Comparison of ENCODE assay signal across 9 cellular contexts in genomic region chr1:32181065-32181464, GRCh38. TPM values are rescaled to one million over a fixed set of nuclear protein-coding genes. Genes with fewer than 3 reads are reported as not detected.
A peak's percentile ranks its signal among the peaks of the same experiment; 100 is the strongest.
DNase-seq lines count a peak whose midpoint lies in the region; ATAC-seq and TF ChIP-seq lines count a peak whose summit lies in the region.
"Had no signal": no experiment of that assay in that cellular context is flagged by ENCODE, and none has a peak within 500 bp of the region (broad histone marks: within the 10 kb centered on the region; RNA-seq: fewer than 3 reads in every experiment).

No MANE protein-coding gene starts in this region.

- intact Hi-C loops in activated CD4-positive, alpha-beta memory T cell treated with anti-CD3 and anti-CD28 coated beads for 36 hours (cut with micrococcal nuclease): loop anchor here (2.0 kb wide), 2 partner anchors 20 to 42 kb away; partner anchors contain the start of genes CCDC28B, EIF3I and TMEM234

- peak overlapping the region; percentile 96 for H3K27ac Mint-ChIP-seq in activated CD4-positive, alpha-beta memory T cell treated with anti-CD3 and anti-CD28 coated beads for 36 hours
- peak overlapping the region; percentile 77 for H3K27ac Mint-ChIP-seq in stimulated activated naive B cell treated with anti-CD40 and anti-IgM and Interleukin-4, amounts not matched to agents 10 μg/mL and 1 μg/mL and 100 μg/mL, for 72 hours

- H3K9me3 ChIP-seq in hepatocyte (ENCODE audit: low read depth): no peaks in the 10 kb centered on the region

- peaks cover 46% of the 10 kb centered on the region for H3K36me3 Mint-ChIP-seq in activated CD4-positive, alpha-beta memory T cell treated with anti-CD3 and anti-CD28 coated beads for 36 hours
- peaks cover 36 to 46% of the 10 kb centered on the region in 2 donors for H3K36me3 Mint-ChIP-seq in stimulated activated naive B cell treated with anti-CD40 and anti-IgM and Interleukin-4, amounts not matched to agents 10 μg/mL and 1 μg/mL and 100 μg/mL, for 72 hours

- H3K4me1 ChIP-seq in hepatocyte (ENCODE audit: insufficient read depth): peaks cover 32% of the 10 kb centered on the region
- H3K4me1 ChIP-seq in foreskin keratinocyte: peaks cover 12% of the 10 kb centered on the region

- peak overlapping the region; percentile 98 for H3K4me2 ChIP-seq in hepatocyte

- WGBS in hepatocyte (ENCODE audit: low lambda C conversion rate, missing lambda C conversion rate): 90% methylated on average over 9 of the region's 9 CpGs

- H3K79me2 ChIP-seq in hepatocyte: peaks cover 58% of the 10 kb centered on the region

- CTCF ChIA-PET in activated CD4-positive, alpha-beta memory T cell treated with anti-CD3 and anti-CD28 coated beads for 36 hours (lab: Charles Lee): interaction anchor here (1.2 to 1.6 kb wide), 3 partner anchors 34 to 199 kb away, joined by 3 to 4 read pairs (median 3); no protein-coding TSS in a partner anchor

- peak overlapping the region; percentile 100 for H3K27ac ChIP-seq in hepatocyte
- no peak overlapping the region for H3K27ac ChIP-seq in foreskin keratinocyte

- peaks cover 8% of the 10 kb centered on the region for H3K36me3 ChIP-seq in hepatocyte (replicated peaks; ENCODE audit: insufficient read depth, low read depth)

- peaks cover 31% of the 10 kb centered on the region for H4K20me1 ChIP-seq in hepatocyte (ENCODE audit: insufficient read depth, poor library complexity, severe bottlenecking)

- no peak for DNase-seq in HFF-Myc (ENCODE audit: extremely low read depth, low read depth)
- DNase-seq in activated CD4-positive, alpha-beta memory T cell treated with anti-CD3 and anti-CD28 coated beads for 36 hours: no peak
- no peak for DNase-seq in hepatocyte (ENCODE audit: low spot score)
- DNase-seq in stimulated activated naive B cell treated with anti-CD40 and anti-IgM and Interleukin-4, amounts not matched to agents 10 μg/mL and 1 μg/mL and 100 μg/mL, for 72 hours: no peak
- no peak for DNase-seq in NCI-H1694 (lab: John Stamatoyannopoulos, UW)
- no peak for DNase-seq in NOMO-1 treated with dmso at 0.1 percent for 144 hours (lab: John Stamatoyannopoulos, UW; ENCODE audit: unreplicated experiment)
- DNase-seq in foreskin keratinocyte: no peak
- DNase-seq: GOT3; stimulated activated CD4-positive, alpha-beta T cell treated with anti-CD3 and anti-CD28 coated beads, Interleukin-2, amount 100 ng/mL, for 48 hours had no signal

- POLR2A ChIA-PET in activated CD4-positive, alpha-beta memory T cell treated with anti-CD3 and anti-CD28 coated beads for 36 hours (lab: Charles Lee): interaction anchor here (0.6 to 3.6 kb wide), 9 partner anchors 10 to 167 kb away, joined by 3 to 20 read pairs (median 6); partner anchors contain the start of genes CCDC28B, KPNA6 and TMEM39B

- H3K4me3 ChIP-seq in HFF-Myc (replicated peaks; ENCODE audit: low read depth, low read length) (peak overlapping the region; percentile 86), hepatocyte (peak overlapping the region; percentile 91)

- H3K27me3 ChIP-seq in hepatocyte (no peaks in the 10 kb centered on the region), foreskin keratinocyte (no peaks in the 10 kb centered on the region)

- ATAC-seq in stimulated activated naive B cell treated with anti-CD40 and anti-IgM and Interleukin-4, amounts not matched to agents 10 μg/mL and 1 μg/mL and 100 μg/mL, for 72 hours (replicated peaks): no peak
- ATAC-seq in foreskin keratinocyte: no peak

- TF ChIP-seq CTCF in HFF-Myc (IDR thresholded peaks at IDR 0.05; ENCODE audit: low read depth, low read length, missing control alignments): no peak
- TF ChIP-seq CTCF in hepatocyte (IDR thresholded peaks at IDR 0.05; ENCODE audit: poor library complexity): no peak
- no peak for TF ChIP-seq CTCF in foreskin keratinocyte (conservative IDR thresholded peaks at IDR 0.05)

- H2AFZ ChIP-seq in hepatocyte: no peak overlapping the region

- peak overlapping the region; percentile 91 for H3K4me3 Mint-ChIP-seq in activated CD4-positive, alpha-beta memory T cell treated with anti-CD3 and anti-CD28 coated beads for 36 hours
- H3K4me3 Mint-ChIP-seq in stimulated activated naive B cell treated with anti-CD40 and anti-IgM and Interleukin-4, amounts not matched to agents 10 μg/mL and 1 μg/mL and 100 μg/mL, for 72 hours: peak overlapping the region; percentile 89 to 98

- no peaks in the 10 kb centered on the region for H3K9me2 ChIP-seq in hepatocyte (replicated peaks; ENCODE audit: insufficient read depth)

- H3K27me3 Mint-ChIP-seq in activated CD4-positive, alpha-beta memory T cell treated with anti-CD3 and anti-CD28 coated beads for 36 hours: no peaks in the 10 kb centered on the region
- H3K27me3 Mint-ChIP-seq in stimulated activated naive B cell treated with anti-CD40 and anti-IgM and Interleukin-4, amounts not matched to agents 10 μg/mL and 1 μg/mL and 100 μg/mL, for 72 hours: no peaks in the 10 kb centered on the region

- H3K9me3 Mint-ChIP-seq in activated CD4-positive, alpha-beta memory T cell treated with anti-CD3 and anti-CD28 coated beads for 36 hours: no peaks in the 10 kb centered on the region
- H3K9me3 Mint-ChIP-seq in stimulated activated naive B cell treated with anti-CD40 and anti-IgM and Interleukin-4, amounts not matched to agents 10 μg/mL and 1 μg/mL and 100 μg/mL, for 72 hours: no peaks in the 10 kb centered on the region

- H3K4me1 Mint-ChIP-seq in activated CD4-positive, alpha-beta memory T cell treated with anti-CD3 and anti-CD28 coated beads for 36 hours (ENCODE audit: low read depth): peaks cover 45% of the 10 kb centered on the region
- peaks cover 34 to 57% of the 10 kb centered on the region in 2 donors for H3K4me1 Mint-ChIP-seq in stimulated activated naive B cell treated with anti-CD40 and anti-IgM and Interleukin-4, amounts not matched to agents 10 μg/mL and 1 μg/mL and 100 μg/mL, for 72 hours

RNA-seq across cellular contexts. Expression of gene TXLNA, which starts 1.6 kb away (rescaled TPM):
- total RNA-seq in activated CD4-positive, alpha-beta memory T cell treated with anti-CD3 and anti-CD28 coated beads for 36 hours: 10 to 100 TPM; 77.4 to 78.2 TPM
- total RNA-seq in hepatocyte (50.5 and 52.7 TPM in 2 replicates), foreskin keratinocyte (52.0 and 54.3 TPM in 2 replicates)
- polyA plus RNA-seq in hepatocyte (37.1 and 41.2 TPM in 2 replicates), foreskin keratinocyte (21.5 TPM in 2 replicates)

RNA-seq across cellular contexts. Expression of gene CCDC28B, which starts 19.3 kb away (rescaled TPM):
- 10 to 100 TPM; 13.4 to 14.8 TPM for total RNA-seq in activated CD4-positive, alpha-beta memory T cell treated with anti-CD3 and anti-CD28 coated beads for 36 hours
- total RNA-seq in hepatocyte: 12.9 and 15.8 TPM in 2 replicates
- polyA plus RNA-seq in hepatocyte: 28.5 and 29.5 TPM in 2 replicates
- total RNA-seq in foreskin keratinocyte: 10.7 and 12.7 TPM in 2 replicates
- polyA plus RNA-seq in foreskin keratinocyte: 14.0 and 15.0 TPM in 2 replicates

RNA-seq across cellular contexts. Expression of gene IQCC, which starts 24.4 kb away (rescaled TPM):
- total RNA-seq in activated CD4-positive, alpha-beta memory T cell treated with anti-CD3 and anti-CD28 coated beads for 36 hours: 1 to 10 TPM; 4.5 to 5.2 TPM
- total RNA-seq in hepatocyte: 1.5 and 1.9 TPM in 2 replicates
- polyA plus RNA-seq in hepatocyte: 1.5 and 3.4 TPM in 2 replicates
- 3.8 and 4.8 TPM in 2 replicates for total RNA-seq in foreskin keratinocyte
- polyA plus RNA-seq in foreskin keratinocyte: 3.6 and 4.2 TPM in 2 replicates

RNA-seq across cellular contexts. Expression of gene DCDC2B, which starts 27.8 kb away (rescaled TPM):
- not detected for total RNA-seq in activated CD4-positive, alpha-beta memory T cell treated with anti-CD3 and anti-CD28 coated beads for 36 hours
- total RNA-seq in hepatocyte (not detected in 2 replicates), foreskin keratinocyte (not detected in 2 replicates)
- polyA plus RNA-seq in hepatocyte (0.17 and 0.96 TPM in 2 replicates), foreskin keratinocyte (not detected in 2 replicates)

RNA-seq across cellular contexts. Expression of gene TMEM234, which starts 41.1 kb away (rescaled TPM):
- total RNA-seq in activated CD4-positive, alpha-beta memory T cell treated with anti-CD3 and anti-CD28 coated beads for 36 hours: 1 to 10 TPM; 7.8 to 9.9 TPM
- total RNA-seq in hepatocyte: 11.9 and 14.8 TPM in 2 replicates
- polyA plus RNA-seq in hepatocyte: 27.4 and 38.6 TPM in 2 replicates
- total RNA-seq in foreskin keratinocyte: 16.0 and 18.5 TPM in 2 replicates
- polyA plus RNA-seq in foreskin keratinocyte: 19.6 and 20.0 TPM in 2 replicates
